2 cellular contexts compared by ENCODE assay signal in genomic region chr4:5689065-5689464, GRCh38.
TF ChIP-seq lines count a peak whose summit lies in the region.

No MANE protein-coding gene starts in this region.

TF ChIP-seq in HepG2, 621 proteins besides CTCF, POLR2A, EP300 and RAD21:
- TF ChIP-seq GATAD2A (CRISPR knock-in tag; IDR thresholded peaks at IDR 0.05) (no peak), SMC3 (IDR thresholded peaks at IDR 0.05; ENCODE audit: low read length) (no peak), CCAR2 (optimal IDR thresholded peaks at IDR 0.05; ENCODE audit: low read depth, low read length) (no peak), AHR (CRISPR knock-in tag; IDR thresholded peaks at IDR 0.05) (no peak), GTF3A (CRISPR knock-in tag; conservative IDR thresholded peaks at IDR 0.05) (no peak), PBX3 (CRISPR knock-in tag; IDR thresholded peaks at IDR 0.05; ENCODE audit: borderline replicate concordance) (no peak), POLR2AphosphoS5 (IDR thresholded peaks at IDR 0.05; ENCODE audit: low read depth, low read length) (no peak), ZNF382 (CRISPR knock-in tag; IDR thresholded peaks at IDR 0.05; ENCODE audit: borderline replicate concordance) (no peak), ZNF766 (CRISPR knock-in tag; IDR thresholded peaks at IDR 0.05; ENCODE audit: borderline replicate concordance) (no peak), ELF1 (CRISPR knock-in tag; IDR thresholded peaks at IDR 0.05) (no peak), RBAK (CRISPR knock-in tag; IDR thresholded peaks at IDR 0.05) (no peak), GTF2F1 (IDR thresholded peaks at IDR 0.05; ENCODE audit: low read length) (no peak), ZNF253 (CRISPR knock-in tag; IDR thresholded peaks at IDR 0.05; ENCODE audit: borderline replicate concordance) (no peak), ZNF614 (CRISPR knock-in tag; IDR thresholded peaks at IDR 0.05; ENCODE audit: borderline replicate concordance) (no peak), ATF1 (CRISPR knock-in tag; IDR thresholded peaks at IDR 0.05) (no peak), USF2 (IDR thresholded peaks at IDR 0.05; ENCODE audit: low read depth, low read length) (no peak), USF2 (CRISPR knock-in tag; IDR thresholded peaks at IDR 0.05; ENCODE audit: borderline replicate concordance) (no peak), NONO (IDR thresholded peaks at IDR 0.05) (no peak), NONO (CRISPR knock-in tag; conservative IDR thresholded peaks at IDR 0.05) (no peak)
- TF ChIP-seq, protein P1, sequence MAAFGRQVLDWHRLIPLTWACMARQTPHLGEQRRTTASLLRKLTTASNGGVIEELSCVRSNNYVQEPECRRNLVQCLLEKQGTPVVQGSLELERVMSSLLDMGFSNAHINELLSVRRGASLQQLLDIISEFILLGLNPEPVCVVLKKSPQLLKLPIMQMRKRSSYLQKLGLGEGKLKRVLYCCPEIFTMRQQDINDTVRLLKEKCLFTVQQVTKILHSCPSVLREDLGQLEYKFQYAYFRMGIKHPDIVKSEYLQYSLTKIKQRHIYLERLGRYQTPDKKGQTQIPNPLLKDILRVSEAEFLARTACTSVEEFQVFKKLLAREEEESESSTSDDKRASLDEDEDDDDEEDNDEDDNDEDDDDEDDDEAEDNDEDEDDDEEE (CRISPR knock-in tag; IDR thresholded peaks at IDR 0.05) = no peak

TF ChIP-seq in HEK293T, 16 proteins besides CTCF, POLR2A, EP300 and RAD21:
- TF ChIP-seq SUZ12 (IDR thresholded peaks at IDR 0.05) (no peak), ARNT (IDR thresholded peaks at IDR 0.05) (no peak)
